In the genomic region with DNA sequence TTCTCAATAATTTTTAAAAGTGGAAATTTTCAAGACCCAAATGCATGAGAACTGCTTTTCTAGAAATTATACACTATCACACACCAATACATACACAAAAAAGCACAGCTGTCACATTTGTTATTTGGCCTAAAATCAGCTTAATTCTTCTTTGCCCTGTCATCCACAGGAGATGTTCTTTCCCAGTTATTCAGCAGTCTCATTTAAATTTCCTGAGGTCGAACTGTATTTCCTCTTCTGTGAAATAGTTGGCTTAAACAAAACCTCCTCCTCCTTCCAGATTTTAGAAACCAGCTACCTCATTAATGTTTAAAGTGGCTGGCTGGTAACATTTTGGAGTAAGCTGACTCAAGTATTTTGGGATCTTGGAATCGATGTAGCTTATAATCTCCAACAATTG, we compare ENCODE assay signal across 18 cellular contexts. TPM values are rescaled to one million over a fixed set of nuclear protein-coding genes. Genes with fewer than 3 reads are reported as not detected.
"Had no signal": no experiment of that assay in that cellular context is flagged by ENCODE, and none has a peak within 500 bp of the region (broad histone marks: within the 10 kb centered on the region; RNA-seq: fewer than 3 reads in every experiment).

No MANE protein-coding gene starts in this region.

- H3K9me3 Mint-ChIP-seq: activated CD4-positive, alpha-beta memory T cell treated with anti-CD3 and anti-CD28 coated beads for 36 hours; effector memory CD8-positive, alpha-beta T cell; natural killer cell treated with Interleukin-12 subunit alpha and Interleukin-12 subunit beta and Interleukin-15 and Interleukin-18, amount 100 ng/mL, for 72 hours; T-cell had no signal

- H3K4me3 Mint-ChIP-seq: activated CD4-positive, alpha-beta memory T cell treated with anti-CD3 and anti-CD28 coated beads for 36 hours; activated naive CD8-positive, alpha-beta T cell; effector memory CD8-positive, alpha-beta T cell; natural killer cell treated with Interleukin-12 subunit alpha and Interleukin-12 subunit beta and Interleukin-15 and Interleukin-18, amount 100 ng/mL, for 72 hours; T-cell had no signal

- H3K27me3 ChIP-seq: foreskin keratinocyte, spleen, suprapubic skin, upper lobe of right lung had no signal

- H3K27ac ChIP-seq: foreskin keratinocyte, spleen, suprapubic skin, upper lobe of right lung had no signal

- H3K27me3 Mint-ChIP-seq: progenitor cell of endocrine pancreas had no signal

- H3K4me3 ChIP-seq: spleen, suprapubic skin, upper lobe of right lung had no signal

- DNase-seq: activated CD4-positive, alpha-beta memory T cell treated with anti-CD3 and anti-CD28 coated beads for 36 hours; activated gamma-delta T cell; activated T-cell treated with anti-CD3 and anti-CD28 coated beads, Interleukin-2, amount 50 U/mL, for 48 hours; effector memory CD8-positive, alpha-beta T cell; erythroblast; foreskin keratinocyte; occipital lobe; right cardiac atrium; spleen; stimulated activated naive CD8-positive, alpha-beta T cell treated with anti-CD3 and anti-CD28 coated beads, Interleukin-15, Interleukin-2, amounts not matched to agents 100 U/mL and 50 U/mL, for 24 hours; T-cell; T1000; upper lobe of right lung had no signal

- H3K9me3 ChIP-seq: spleen, suprapubic skin, upper lobe of right lung had no signal

- H3K36me3 Mint-ChIP-seq: activated CD4-positive, alpha-beta memory T cell treated with anti-CD3 and anti-CD28 coated beads for 36 hours; activated naive CD8-positive, alpha-beta T cell; natural killer cell treated with Interleukin-12 subunit alpha and Interleukin-12 subunit beta and Interleukin-15 and Interleukin-18, amount 100 ng/mL, for 72 hours; T-cell had no signal

- ATAC-seq: effector memory CD8-positive, alpha-beta T cell; foreskin keratinocyte; left lobe of liver; natural killer cell treated with Interleukin-12 subunit alpha and Interleukin-12 subunit beta and Interleukin-15 and Interleukin-18, amount 100 ng/mL, for 72 hours; right cardiac atrium; stimulated activated naive CD8-positive, alpha-beta T cell treated with anti-CD3 and anti-CD28 coated beads, Interleukin-15, Interleukin-2, amounts not matched to agents 100 U/mL and 50 U/mL, for 24 hours; T-cell; upper lobe of right lung had no signal

- H3K4me1 ChIP-seq: foreskin keratinocyte, spleen, suprapubic skin, upper lobe of right lung had no signal

- H3K27ac Mint-ChIP-seq: activated CD4-positive, alpha-beta memory T cell treated with anti-CD3 and anti-CD28 coated beads for 36 hours; activated naive CD8-positive, alpha-beta T cell; effector memory CD8-positive, alpha-beta T cell; natural killer cell treated with Interleukin-12 subunit alpha and Interleukin-12 subunit beta and Interleukin-15 and Interleukin-18, amount 100 ng/mL, for 72 hours; progenitor cell of endocrine pancreas; T-cell had no signal

- H3K4me1 Mint-ChIP-seq: T-cell had no signal

- H3K36me3 ChIP-seq: spleen, upper lobe of right lung had no signal

RNA-seq across cellular contexts. Expression of gene SMAD9, which starts 39.1 kb away (rescaled TPM):
- total RNA-seq: activated CD4-positive, alpha-beta memory T cell treated with anti-CD3 and anti-CD28 coated beads for 36 hours; natural killer cell treated with Interleukin-12 subunit alpha and Interleukin-12 subunit beta and Interleukin-15 and Interleukin-18, amount 100 ng/mL, for 72 hours had no signal
